18 cellular contexts compared by ENCODE assay signal in genomic region chr20:30910937-30911725, GRCh38.
DNase-seq lines count a peak whose midpoint lies in the region; ATAC-seq, FAIRE-seq and TF ChIP-seq lines count a peak whose summit lies in the region.
"Had no signal": no experiment of that assay in that cellular context is flagged by ENCODE, and none has a peak within 500 bp of the region (broad histone marks: within the 10 kb centered on the region; RNA-seq: fewer than 3 reads in every experiment).

No MANE protein-coding gene starts in this region.

- peaks cover 9% of the 10 kb centered on the region for H3K36me3 Mint-ChIP-seq in astrocyte (ENCODE audit: low read depth, unreplicated experiment)

- intact Hi-C loops in Right ventricle myocardium superior (cut with DNase I) = no loop called here
- intact Hi-C loops in Right ventricle myocardium inferior (cut with DNase I) = no loop called here
- intact Hi-C loops in PC-9 (cut with micrococcal nuclease; ENCODE audit: unreplicated experiment) = no loop called here

- H3K9me3 ChIP-seq in PC-9 (ENCODE audit: insufficient read depth, low read depth) = no peaks in the 10 kb centered on the region
- no peaks in the 10 kb centered on the region for H3K9me3 ChIP-seq in astrocyte (ENCODE audit: insufficient read depth, low read depth, low read length)
- H3K9me3 ChIP-seq in neuronal stem cell (replicated peaks in 1 of 2; ENCODE audit: control insufficient read depth in 2 of 2, insufficient read depth in 1 of 2, low read depth in 1 of 2, low read length in 2 of 2) = no peaks in the 10 kb centered on the region
- H3K9me3 ChIP-seq: Caco-2, HAP-1 had no signal

- H4K91ac ChIP-seq in neuronal stem cell (ENCODE audit: low read depth, low read length, poor library complexity) = no peak overlapping the region

- DNase-seq in Right ventricle myocardium superior (peak; percentile 22), Right ventricle myocardium inferior (ENCODE audit: missing footprints) (no peak), PC-9 (no peak), astrocyte (ENCODE audit: low read depth) (no peak), neuronal stem cell (ENCODE audit: low spot score) (no peak), ACHN (no peak), T-helper 9 cell (no peak)
- DNase-seq: AML-193; Caco-2; CD8-positive, alpha-beta memory T cell; DND-41; GF-D8; GOT3 had no signal

- H3K79me1 ChIP-seq in neuronal stem cell (ENCODE audit: low read depth, low read length) = no peaks in the 10 kb centered on the region

- no peak overlapping the region for H3K23ac ChIP-seq in neuronal stem cell (ENCODE audit: low read depth, low read length, poor library complexity)

- no peaks in the 10 kb centered on the region for H3K27me3 Mint-ChIP-seq in astrocyte (ENCODE audit: low read depth, unreplicated experiment)
- H3K27me3 Mint-ChIP-seq: IgD-negative memory B cell had no signal

- H3K9ac ChIP-seq in astrocyte (ENCODE audit: low read length) (no peak overlapping the region), neuronal stem cell (ENCODE audit: low read depth, low read length, poor library complexity) (no peak overlapping the region)
- H3K9ac ChIP-seq: BLaER1 had no signal

- H4K8ac ChIP-seq in neuronal stem cell (ENCODE audit: low read depth, low read length) = no peak overlapping the region

- no peak overlapping the region for H2AK5ac ChIP-seq in neuronal stem cell (ENCODE audit: low read depth, low read length)

- H3K79me2 ChIP-seq in PC-9 (ENCODE audit: low read depth) (no peaks in the 10 kb centered on the region), astrocyte (ENCODE audit: insufficient read depth, low read length) (no peaks in the 10 kb centered on the region)

- peak overlapping the region; percentile 57; the same call in 1 of the 2 replicates for H3K4me2 ChIP-seq in PC-9
- no peak overlapping the region for H3K4me2 ChIP-seq in astrocyte (ENCODE audit: low read length)
- peak overlapping the region; percentile 11 for H3K4me2 ChIP-seq in neuronal stem cell (ENCODE audit: insufficient read depth, low read length, poor library complexity, severe bottlenecking)
- H3K4me2 ChIP-seq: BLaER1 had no signal

- H3F3A ChIP-seq in PC-9 (ENCODE audit: insufficient read depth, low read depth) = no peaks in the 10 kb centered on the region

- peaks cover 10% of the 10 kb centered on the region for H3K4me1 Mint-ChIP-seq in astrocyte (ENCODE audit: low read depth, unreplicated experiment)

- H3K27ac ChIP-seq in PC-9 (no peak overlapping the region), astrocyte (ENCODE audit: low read depth, low read length) (no peak overlapping the region), neuronal stem cell (replicated peaks; ENCODE audit: low read length) (no peak overlapping the region)
- H3K27ac ChIP-seq: 22Rv1, BLaER1 had no signal

- H2AFZ ChIP-seq in PC-9 (no peak overlapping the region), astrocyte (ENCODE audit: low read depth, low read length) (no peak overlapping the region), neuronal stem cell (ENCODE audit: low read length) (no peak overlapping the region)

- H3K9me3 Mint-ChIP-seq in astrocyte (ENCODE audit: unreplicated experiment) = peaks cover 21% of the 10 kb centered on the region

- no peak overlapping the region for H2BK15ac ChIP-seq in neuronal stem cell (ENCODE audit: low read length)

- POLR2A ChIA-PET in PC-9 (lab: Charles Lee; ENCODE audit: unreplicated experiment) = no interaction called here

- H3K27me3 ChIP-seq in PC-9 (ENCODE audit: insufficient read depth, low read depth) (peaks cover 3% of the 10 kb centered on the region; the same call in 1 of the 2 replicates), astrocyte (ENCODE audit: insufficient read depth, low read length) (no peaks in the 10 kb centered on the region), neuronal stem cell (ENCODE audit: control insufficient read depth in 3 of 3, insufficient read depth in 3 of 3, low read depth in 1 of 3, low read length in 3 of 3) (no peaks in the 10 kb centered on the region)
- H3K27me3 ChIP-seq: BLaER1 had no signal

- CTCF ChIA-PET in PC-9 (lab: Charles Lee) = no interaction called here

- H4K20me1 ChIP-seq in PC-9 (ENCODE audit: insufficient read depth) = no peaks in the 10 kb centered on the region
- H4K20me1 ChIP-seq in astrocyte (ENCODE audit: insufficient read depth, low read length) = no peaks in the 10 kb centered on the region
- H4K20me1 ChIP-seq: BLaER1 had no signal

- no peak overlapping the region for H2BK120ac ChIP-seq in neuronal stem cell (ENCODE audit: low read depth, low read length)

- no peak overlapping the region for H3K18ac ChIP-seq in neuronal stem cell (ENCODE audit: low read length)

- H3K4ac ChIP-seq in neuronal stem cell (ENCODE audit: low read length) = no peak overlapping the region

- no peak overlapping the region for H3K14ac ChIP-seq in neuronal stem cell (ENCODE audit: low read length)

- no TSS peak for BruUV-seq in PC-9 (replicated peaks; lab: Mats Ljungman, UMichigan)

- H3K27ac Mint-ChIP-seq in astrocyte (ENCODE audit: unreplicated experiment) = no peak overlapping the region
- H3K27ac Mint-ChIP-seq: IgD-negative memory B cell had no signal

- no peaks in the 10 kb centered on the region for H3K4me1 ChIP-seq in PC-9 (replicated peaks; ENCODE audit: insufficient read depth)
- no peaks in the 10 kb centered on the region for H3K4me1 ChIP-seq in astrocyte (ENCODE audit: insufficient read depth, low read length)
- H3K4me1 ChIP-seq in neuronal stem cell (ENCODE audit: control insufficient read depth in 2 of 2, insufficient read depth in 1 of 2, low read depth in 1 of 2, low read length in 2 of 2) = no peaks in the 10 kb centered on the region
- H3K4me1 ChIP-seq: BLaER1, Caco-2 had no signal

- in situ Hi-C loops in ACHN (cut with HindIII; ENCODE audit: low pct_ligation_motif_present, low pct_unique_long_range_greater_than_20kb, low sequenced_read_pairs) = no loop called here

- ATAC-seq in Right ventricle myocardium superior (ENCODE audit: poor library complexity) (no peak), Right ventricle myocardium inferior (no peak), HG03025 (IDR thresholded peaks at IDR 0.05; ENCODE audit: low FRiP score, unreplicated experiment) (no peak)

- no peaks in the 10 kb centered on the region for H3K9me2 ChIP-seq in PC-9 (ENCODE audit: insufficient read depth)

- H2BK5ac ChIP-seq in neuronal stem cell (ENCODE audit: low read length) = no peak overlapping the region

- no peak for FAIRE-seq in astrocyte (lab: Jason Lieb, UNC)

- H3K4me3 Mint-ChIP-seq in astrocyte (ENCODE audit: unreplicated experiment) = peak overlapping the region; percentile 73
- H3K4me3 Mint-ChIP-seq: CD8-positive, alpha-beta memory T cell had no signal

- no peak for TF ChIP-seq CTCF in PC-9 (conservative IDR thresholded peaks at IDR 0.05)
- TF ChIP-seq CTCF in astrocyte (IDR thresholded peaks at IDR 0.05; ENCODE audit: insufficient read depth, low read depth, low read length) = no peak

- WGBS in neuronal stem cell (ENCODE audit: extremely low coverage in 2 of 2, insufficient read length in 2 of 2, insufficient replicate concordance in 1 of 2), 2 donors = no CpG with 5 or more reads among the region's 18 CpGs

- no peak overlapping the region for H2BK12ac ChIP-seq in neuronal stem cell (ENCODE audit: low read length)

- no peak overlapping the region for H3K4me3 ChIP-seq in PC-9
- no peak overlapping the region for H3K4me3 ChIP-seq in astrocyte (ENCODE audit: insufficient read depth, low read depth, low read length)
- H3K4me3 ChIP-seq in neuronal stem cell (ENCODE audit: low read length in 2 of 2) = no peak overlapping the region
- H3K4me3 ChIP-seq: BLaER1, HAP-1 had no signal

- H3K36me3 ChIP-seq in PC-9 (ENCODE audit: low read depth) = no peaks in the 10 kb centered on the region
- no peaks in the 10 kb centered on the region for H3K36me3 ChIP-seq in astrocyte (ENCODE audit: insufficient read depth, low read length)
- no peaks in the 10 kb centered on the region for H3K36me3 ChIP-seq in neuronal stem cell (replicated peaks in 1 of 2; ENCODE audit: control insufficient read depth in 2 of 2, insufficient read depth in 2 of 2, low read length in 2 of 2)
- H3K36me3 ChIP-seq: BLaER1, HAP-1 had no signal
